8 cellular contexts compared by ENCODE assay signal in the genomic region with DNA sequence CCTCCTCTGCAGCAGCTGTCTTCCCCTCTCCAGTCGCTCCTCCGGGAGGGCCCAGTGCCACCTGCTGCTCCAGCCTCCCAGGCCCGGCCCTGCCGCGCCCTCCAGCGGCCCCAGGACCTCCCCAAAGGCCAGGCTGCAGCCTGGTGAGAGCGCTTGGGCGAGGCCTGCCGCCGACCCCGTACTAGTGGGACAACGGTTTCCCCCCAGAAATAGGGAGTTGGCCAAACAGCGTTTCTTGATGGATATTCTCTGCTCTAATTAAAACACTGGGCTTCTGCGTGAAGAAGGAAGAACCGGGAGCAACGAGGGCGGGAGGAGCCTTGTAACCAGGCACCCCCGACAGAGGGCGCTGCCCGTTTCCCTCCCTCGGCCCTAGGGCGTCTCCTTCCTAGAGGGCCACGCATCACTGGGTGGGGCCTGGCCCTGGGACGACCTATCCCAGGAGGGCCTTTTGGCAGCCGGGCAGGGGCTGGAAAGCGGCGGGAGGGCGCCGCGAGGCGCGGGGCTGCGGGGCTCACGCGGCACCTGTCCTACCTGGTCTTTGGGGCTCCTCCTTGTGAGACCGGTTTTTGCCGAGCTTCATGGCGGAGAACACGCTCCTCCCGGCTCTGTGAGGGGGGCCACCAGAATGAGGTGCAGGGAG. TPM values are rescaled to one million over a fixed set of nuclear protein-coding genes. Genes with fewer than 3 reads are reported as not detected.
A peak's percentile ranks its signal among the peaks of the same experiment; 100 is the strongest.
DNase-seq lines count a peak whose midpoint lies in the region; ATAC-seq, FAIRE-seq and TF ChIP-seq lines count a peak whose summit lies in the region.

No MANE protein-coding gene starts in this region.

- no peaks in the 10 kb centered on the region for H3K9me3 Mint-ChIP-seq in dendritic cell treated with granulocyte-macrophage colony-stimulating factor and Interleukin-4, amounts not matched to agents 40 ng/mL and 50 ng/mL, for 4 days

- H3K27me3 ChIP-seq in HepG2 (ENCODE audit: control insufficient read depth in 1 of 2, insufficient read depth in 2 of 2, low read length in 2 of 2): peaks cover 3 to 74% of the 10 kb centered on the region in 2 experiments

- no TSS peak for BruUV-seq in HepG2 (replicated peaks; lab: Mats Ljungman, UMichigan)

- in situ Hi-C loops in HepG2 (cut with HindIII; ENCODE audit: extremely low pct_ligation_motif_present, low pct_unique_long_range_greater_than_20kb): no loop called here

- H3K4me3 ChIP-seq in HepG2 (replicated peaks in 1 of 3; ENCODE audit: insufficient read depth in 1 of 3, low read depth in 2 of 3, low read length in 3 of 3): peak overlapping the region in 2 of 3 experiments; percentile 7 to 62; a peak in 1 of 6 replicates

- no peaks in the 10 kb centered on the region for H3K36me3 Mint-ChIP-seq in dendritic cell treated with granulocyte-macrophage colony-stimulating factor and Interleukin-4, amounts not matched to agents 40 ng/mL and 50 ng/mL, for 4 days (ENCODE audit: low read depth)

- no peak for FAIRE-seq in HepG2 (lab: Jason Lieb, UNC)

- no peaks in the 10 kb centered on the region; the same call in 1 of the 2 replicates for H4K20me1 ChIP-seq in HepG2 (ENCODE audit: insufficient read depth, low read length)

- peak overlapping the region; percentile 67 for H3K4me2 ChIP-seq in HepG2 (ENCODE audit: low read depth, low read length)

- H3K4me1 Mint-ChIP-seq in dendritic cell treated with granulocyte-macrophage colony-stimulating factor and Interleukin-4, amounts not matched to agents 40 ng/mL and 50 ng/mL, for 4 days (ENCODE audit: low read depth): peaks cover 15% of the 10 kb centered on the region

- POLR2A ChIA-PET in HepG2 (lab: Yijun Ruan, JAX): no interaction called here

- H2AFZ ChIP-seq in HepG2 (ENCODE audit: low read length): no peak overlapping the region

- TF ChIP-seq EP300 in HepG2 (IDR thresholded peaks at IDR 0.05; ENCODE audit: low read depth in 2 of 2, low read length in 2 of 2) (no peak), HepG2 (CRISPR knock-in tag; IDR thresholded peaks at IDR 0.05; ENCODE audit: borderline replicate concordance) (no peak)

- H3K9ac ChIP-seq in HepG2 (ENCODE audit: insufficient read depth, low read depth, low read length): no peak overlapping the region

- peaks cover 10% of the 10 kb centered on the region for H3K4me1 ChIP-seq in HepG2 (ENCODE audit: insufficient read depth, low read length)

- CTCF ChIA-PET in HepG2 (lab: Yijun Ruan, JAX; ENCODE audit: low intra/inter-chr PET ratio, low total read pairs): interaction anchor here (0.8 to 1.2 kb wide), 2 partner anchors 74 to 75 kb away, joined by 3 to 4 read pairs; no protein-coding TSS in a partner anchor

- H3K36me3 ChIP-seq in HepG2 (replicated peaks in 1 of 2; ENCODE audit: control insufficient read depth in 1 of 2, insufficient read depth in 2 of 2, low read length in 2 of 2): no peaks in the 10 kb centered on the region

- 12% methylated on average over 30 of the region's 40 CpGs for WGBS in HepG2 (ENCODE audit: low lambda C conversion rate)

- DNase-seq in DMS 273 treated with DMSO at 0.1 percent for 48 hours (lab: John Stamatoyannopoulos, UW) (peak; percentile 90), NCI-H345 treated with DMSO at 0.1 percent for 48 hours (lab: John Stamatoyannopoulos, UW; ENCODE audit: unreplicated experiment) (peak; percentile 9), HepG2 (ENCODE audit: low spot score) (peak; percentile 61)
- peak; percentile 92 for DNase-seq in activated CD4-positive, alpha-beta T cell treated with anti-CD3 and anti-CD28 coated beads for 48 hours
- DNase-seq in stimulated activated CD4-positive, alpha-beta T cell treated with anti-CD3 and anti-CD28 coated beads, Interleukin-2, amount 100 ng/mL, for 48 hours: peak; percentile 84 to 88

- intact Hi-C loops in dendritic cell treated with granulocyte-macrophage colony-stimulating factor and Interleukin-4, amounts not matched to agents 40 ng/mL and 50 ng/mL, for 4 days (cut with micrococcal nuclease): loop anchor here (5.0 kb wide), 1 partner anchor 74 kb away; no protein-coding TSS in a partner anchor
- intact Hi-C loops in HepG2 (cut with micrococcal nuclease; ENCODE audit: unreplicated experiment): no loop called here

- TF ChIP-seq RAD21 in HepG2 (CRISPR knock-in tag; IDR thresholded peaks at IDR 0.05): peak; percentile 60

- no peak for TF ChIP-seq POLR2A in HepG2 (IDR thresholded peaks at IDR 0.05; ENCODE audit: insufficient read depth in 1 of 2, low read depth in 2 of 2, low read length in 2 of 2)

- H3K4me3 Mint-ChIP-seq in dendritic cell treated with granulocyte-macrophage colony-stimulating factor and Interleukin-4, amounts not matched to agents 40 ng/mL and 50 ng/mL, for 4 days: peak overlapping the region; percentile 70

- H3K79me2 ChIP-seq in HepG2 (ENCODE audit: insufficient read depth, low read length): no peaks in the 10 kb centered on the region

- peak overlapping the region; percentile 57 for H3K27ac Mint-ChIP-seq in dendritic cell treated with granulocyte-macrophage colony-stimulating factor and Interleukin-4, amounts not matched to agents 40 ng/mL and 50 ng/mL, for 4 days

- peaks cover 15% of the 10 kb centered on the region for H3K27me3 Mint-ChIP-seq in dendritic cell treated with granulocyte-macrophage colony-stimulating factor and Interleukin-4, amounts not matched to agents 40 ng/mL and 50 ng/mL, for 4 days

- H3K9me3 ChIP-seq in HepG2 (ENCODE audit: low read length): no peaks in the 10 kb centered on the region

- peak; percentile 73 for ATAC-seq in HG02759 (IDR thresholded peaks at IDR 0.05; ENCODE audit: unreplicated experiment)
- ATAC-seq in HepG2: peak; percentile 95
- no peak for ATAC-seq in HG02938 (IDR thresholded peaks at IDR 0.05; ENCODE audit: unreplicated experiment)

- no peak overlapping the region for H3K27ac ChIP-seq in HepG2 (ENCODE audit: extremely low read length, insufficient read depth, low read length)

- peak; percentile 88 for TF ChIP-seq CTCF in HepG2 (CRISPR knock-in tag; IDR thresholded peaks at IDR 0.05)

TF ChIP-seq in HepG2, 621 proteins besides CTCF, POLR2A, EP300 and RAD21 (continues in another document):
- TF ChIP-seq ZNF251 (CRISPR knock-in tag; IDR thresholded peaks at IDR 0.05): no peak
- TF ChIP-seq, protein P1, sequence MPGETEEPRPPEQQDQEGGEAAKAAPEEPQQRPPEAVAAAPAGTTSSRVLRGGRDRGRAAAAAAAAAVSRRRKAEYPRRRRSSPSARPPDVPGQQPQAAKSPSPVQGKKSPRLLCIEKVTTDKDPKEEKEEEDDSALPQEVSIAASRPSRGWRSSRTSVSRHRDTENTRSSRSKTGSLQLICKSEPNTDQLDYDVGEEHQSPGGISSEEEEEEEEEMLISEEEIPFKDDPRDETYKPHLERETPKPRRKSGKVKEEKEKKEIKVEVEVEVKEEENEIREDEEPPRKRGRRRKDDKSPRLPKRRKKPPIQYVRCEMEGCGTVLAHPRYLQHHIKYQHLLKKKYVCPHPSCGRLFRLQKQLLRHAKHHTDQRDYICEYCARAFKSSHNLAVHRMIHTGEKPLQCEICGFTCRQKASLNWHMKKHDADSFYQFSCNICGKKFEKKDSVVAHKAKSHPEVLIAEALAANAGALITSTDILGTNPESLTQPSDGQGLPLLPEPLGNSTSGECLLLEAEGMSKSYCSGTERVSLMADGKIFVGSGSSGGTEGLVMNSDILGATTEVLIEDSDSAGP (CRISPR knock-in tag; IDR thresholded peaks at IDR 0.05; ENCODE audit: borderline replicate concordance): peak; percentile 65; the same call in 1 of the 2 replicates
- TF ChIP-seq REL (CRISPR knock-in tag; conservative IDR thresholded peaks at IDR 0.05): no peak
- TF ChIP-seq, protein P2, sequence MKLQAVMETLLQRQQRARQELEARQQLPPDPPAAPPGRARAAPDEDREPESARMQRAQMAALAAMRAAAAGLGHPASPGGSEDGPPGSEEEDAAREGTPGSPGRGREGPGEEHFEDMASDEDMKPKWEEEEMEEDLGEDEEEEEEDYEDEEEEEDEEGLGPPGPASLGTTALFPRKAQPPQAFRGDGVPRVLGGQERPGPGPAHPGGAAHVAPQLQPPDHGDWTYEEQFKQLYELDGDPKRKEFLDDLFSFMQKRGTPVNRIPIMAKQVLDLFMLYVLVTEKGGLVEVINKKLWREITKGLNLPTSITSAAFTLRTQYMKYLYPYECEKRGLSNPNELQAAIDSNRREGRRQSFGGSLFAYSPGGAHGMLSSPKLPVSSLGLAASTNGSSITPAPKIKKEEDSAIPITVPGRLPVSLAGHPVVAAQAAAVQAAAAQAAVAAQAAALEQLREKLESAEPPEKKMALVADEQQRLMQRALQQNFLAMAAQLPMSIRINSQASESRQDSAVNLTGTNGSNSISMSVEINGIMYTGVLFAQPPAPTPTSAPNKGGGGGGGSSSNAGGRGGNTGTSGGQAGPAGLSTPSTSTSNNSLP (IDR thresholded peaks at IDR 0.05; ENCODE audit: low read depth, low read length): no peak

RNA-seq across cellular contexts. Expression of a gene that starts 25.4 kb away (rescaled TPM):
- 0.04 TPM in 1 of 2 replicates, not detected in the other for total RNA-seq in HepG2 (2016; rRNA removed; fragmentation: Illumina TruSeq; extraction: Trizol)
- 0.09 TPM in 1 of 2 replicates, not detected in the other for total RNA-seq in HepG2 (2016; cell fraction: cytosol; rRNA removed; fragmentation: Illumina TruSeq; extraction: Trizol; ENCODE audit: low read depth)
- 0.04 TPM in 1 of 2 replicates, not detected in the other for total RNA-seq in HepG2 (2016; cell fraction: insoluble cytoplasmic fraction; rRNA removed; fragmentation: Illumina TruSeq; extraction: Trizol)
- 0.03 TPM in 1 of 2 replicates, not detected in the other for total RNA-seq in HepG2 (2016; cell fraction: membrane; rRNA removed; fragmentation: Illumina TruSeq; extraction: Trizol)
- total RNA-seq in HepG2 (2016; cell fraction: nucleus; rRNA removed; fragmentation: Illumina TruSeq; extraction: Trizol): 0.06 TPM in 1 of 2 replicates, not detected in the other
- polyA plus RNA-seq in HepG2 (2011; rRNA removed): not detected in 2 replicates
- polyA plus RNA-seq in HepG2 (2011; cell fraction: cytosol; rRNA removed): 0.01 TPM in 2 replicates
- 0.12 and 0.26 TPM in 2 replicates for polyA plus RNA-seq in HepG2 (2011; cell fraction: nucleus; rRNA removed)
- polyA plus RNA-seq in HepG2 (2012): 0.05 TPM in 1 of 2 replicates, not detected in the other
- polyA plus RNA-seq in HepG2 (2016; cell fraction: cytosol; fragmentation: Illumina TruSeq; extraction: Trizol; ENCODE audit: low read depth): not detected in 2 replicates
- polyA plus RNA-seq in HepG2 (2016; cell fraction: insoluble cytoplasmic fraction; fragmentation: Illumina TruSeq; extraction: Trizol; ENCODE audit: low read depth): 0.04 TPM in 1 of 2 replicates, not detected in the other
- not detected in 2 replicates for polyA plus RNA-seq in HepG2 (2016; cell fraction: membrane; fragmentation: Illumina TruSeq; extraction: Trizol; ENCODE audit: low read depth)
- polyA plus RNA-seq in HepG2 (2016; cell fraction: nucleus; fragmentation: Illumina TruSeq; extraction: Trizol; ENCODE audit: insufficient read depth, low read depth): 0.33 TPM in 1 of 2 replicates, not detected in the other
- 0.02 TPM in 1 of 2 replicates, not detected in the other for polyA minus RNA-seq in HepG2 (2011; rRNA and poly(A)+ RNA removed; ENCODE audit: low replicate concordance)
- polyA minus RNA-seq in HepG2 (2011; cell fraction: cytosol; rRNA and poly(A)+ RNA removed): not detected in 2 replicates
- polyA minus RNA-seq in HepG2 (2011; cell fraction: nucleus; rRNA and poly(A)+ RNA removed): not detected in 2 replicates

Comparison
In these comparisons a context has a peak if more than half of its experiments do, and no peak if none do; other contexts are left out.
1. DNase-seq: peak in every context shown above with its lines; median percentile 92 in activated CD4-positive, alpha-beta T cell treated with anti-CD3 and anti-CD28 coated beads for 48 hours; 90 in DMS 273 treated with DMSO at 0.1 percent for 48 hours; 86 in stimulated activated CD4-positive, alpha-beta T cell treated with anti-CD3 and anti-CD28 coated beads, Interleukin-2, amount 100 ng/mL, for 48 hours; 61 in HepG2; 9 in NCI-H345 treated with DMSO at 0.1 percent for 48 hours.